8 cellular contexts compared by ENCODE assay signal in genomic region chr7:17769918-17770317, GRCh38.
DNase-seq lines count a peak whose midpoint lies in the region; ATAC-seq and TF ChIP-seq lines count a peak whose summit lies in the region.

No MANE protein-coding gene starts in this region.

- ATAC-seq in HG02678 (IDR thresholded peaks at IDR 0.05; ENCODE audit: unreplicated experiment) (peak; percentile 69), T-cell (replicated peaks in 1 of 4) (peak in 3 of 4 experiments; percentile 33 to 44 (median 42))

- peaks cover 0 to 9% (median 0%) of the 10 kb centered on the region in 3 donors for H3K4me1 Mint-ChIP-seq in T-cell
- peaks cover 45% of the 10 kb centered on the region for H3K4me1 Mint-ChIP-seq in brain

- TF ChIP-seq CTCF in brain (conservative IDR thresholded peaks at IDR 0.05), result peak; percentile 68 to 83

- CTCF ChIA-PET in T-cell (lab: Charles Lee), result interaction anchor here (0.6 to 2.5 kb wide), 13 partner anchors 16 to 583 kb away, joined by 3 to 11 read pairs (median 4); no protein-coding TSS in a partner anchor

- H3K27ac Mint-ChIP-seq in T-cell (no peak overlapping the region), brain (no peak overlapping the region)

- H3K4me3 Mint-ChIP-seq in T-cell (no peak overlapping the region), brain (no peak overlapping the region)

- no peaks in the 10 kb centered on the region for H3K27me3 Mint-ChIP-seq in T-cell
- no peaks in the 10 kb centered on the region for H3K27me3 Mint-ChIP-seq in brain

- H3K9me3 Mint-ChIP-seq in T-cell (peaks cover 0 to 4% (median 0%) of the 10 kb centered on the region in 3 donors), brain (peaks cover 0 to 17% (median 14%) of the 10 kb centered on the region in 5 experiments)

- DNase-seq in NCI-H510A treated with DMSO at 0.1 percent for 48 hours (lab: John Stamatoyannopoulos, UW) (peak; percentile 55), NCI-H510A (lab: John Stamatoyannopoulos, UW) (no peak), NCI-H146 (lab: John Stamatoyannopoulos, UW) (peak; percentile 83), T-cell (peak in 29 of 34 experiments; percentile 8 to 49 (median 29)), iris pigment epithelial cell (ENCODE audit: low read depth) (peak; percentile 80)
- peak; percentile 42 to 43 for DNase-seq in stimulated activated CD4-positive, alpha-beta T cell treated with anti-CD3 and anti-CD28 coated beads, Interleukin-2, amount 100 ng/mL, for 48 hours

- POLR2A ChIA-PET in T-cell (lab: Charles Lee), result no interaction called here

- H3K36me3 Mint-ChIP-seq in T-cell (peaks cover 8% of the 10 kb centered on the region), brain (peaks cover 7% of the 10 kb centered on the region)
